Comparison of ENCODE assay signal across 11 cellular contexts in the genomic region with DNA sequence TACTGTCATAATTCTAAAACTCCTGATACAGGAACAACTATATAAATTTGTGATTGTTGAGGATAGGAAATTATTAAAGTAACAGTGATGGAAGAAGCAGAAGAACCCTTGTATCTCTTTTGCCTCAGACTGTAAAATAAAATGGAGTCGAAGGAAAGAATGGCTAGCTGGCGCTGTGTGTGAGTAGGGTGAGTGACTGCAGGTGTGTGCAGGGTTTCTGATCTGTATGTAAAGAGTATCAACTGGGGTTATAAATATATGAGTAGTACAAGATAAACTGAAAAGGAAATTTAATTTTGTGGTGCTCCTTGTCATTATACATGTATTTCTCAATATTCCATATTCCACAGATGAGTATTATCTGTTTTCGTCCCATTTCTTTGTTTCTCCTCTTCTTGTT. TPM values are rescaled to one million over a fixed set of nuclear protein-coding genes. Genes with fewer than 3 reads are reported as not detected.
DNase-seq lines count a peak whose midpoint lies in the region; ATAC-seq and TF ChIP-seq lines count a peak whose summit lies in the region.
"Had no signal": no experiment of that assay in that cellular context is flagged by ENCODE, and none has a peak within 500 bp of the region (broad histone marks: within the 10 kb centered on the region; RNA-seq: fewer than 3 reads in every experiment).

No MANE protein-coding gene starts in this region.

- 93% methylated on average over 3 of the region's 3 CpGs for WGBS in tibial nerve, 2 donors

- peak; percentile 42 for ATAC-seq in HG02571 (IDR thresholded peaks at IDR 0.05; ENCODE audit: unreplicated experiment)
- peak; percentile 8 for ATAC-seq in HG03469 (IDR thresholded peaks at IDR 0.05; ENCODE audit: unreplicated experiment)

- H3K4me3 Mint-ChIP-seq in activated naive CD4-positive, alpha-beta T cell treated with anti-CD3 and anti-CD28 coated beads for 36 hours = no peak overlapping the region
- H3K4me3 Mint-ChIP-seq in stimulated activated naive CD8-positive, alpha-beta T cell treated with anti-CD3 and anti-CD28 coated beads, Interleukin-15, Interleukin-2, amounts not matched to agents 100 ng/mL and 50 ng/mL, for 24 hours = no peak overlapping the region

- CTCF ChIA-PET in activated naive CD4-positive, alpha-beta T cell treated with anti-CD3 and anti-CD28 coated beads for 36 hours (lab: Charles Lee) = interaction anchor here (0.6 to 2.3 kb wide), 7 partner anchors 14 to 238 kb away, joined by 3 to 19 read pairs (median 4); a partner anchor contains a TSS

- H3K9me3 ChIP-seq in tibial nerve = peaks cover 0 to 8% (median 0%) of the 10 kb centered on the region in 4 donors
- no peaks in the 10 kb centered on the region for H3K9me3 ChIP-seq in effector memory CD4-positive, alpha-beta T cell (ENCODE audit: control insufficient read depth, low read length)
- H3K9me3 ChIP-seq: BE2C, right atrium auricular region had no signal

- no peaks in the 10 kb centered on the region for H3K27me3 ChIP-seq in tibial nerve
- no peaks in the 10 kb centered on the region for H3K27me3 ChIP-seq in effector memory CD4-positive, alpha-beta T cell (replicated peaks; ENCODE audit: control insufficient read depth, insufficient read depth, low read length, poor library complexity, severe bottlenecking)
- H3K27me3 ChIP-seq: BE2C, right atrium auricular region had no signal

- intact Hi-C loops in activated naive CD4-positive, alpha-beta T cell treated with anti-CD3 and anti-CD28 coated beads for 36 hours (cut with micrococcal nuclease) = no loop called here

- peaks cover 19% of the 10 kb centered on the region for H3K4me1 Mint-ChIP-seq in activated naive CD4-positive, alpha-beta T cell treated with anti-CD3 and anti-CD28 coated beads for 36 hours (ENCODE audit: low read depth)
- peaks cover 29% of the 10 kb centered on the region for H3K4me1 Mint-ChIP-seq in stimulated activated naive CD8-positive, alpha-beta T cell treated with anti-CD3 and anti-CD28 coated beads, Interleukin-15, Interleukin-2, amounts not matched to agents 100 ng/mL and 50 ng/mL, for 24 hours (ENCODE audit: low read depth)

- no peak for TF ChIP-seq POLR2A in tibial nerve (IDR thresholded peaks at IDR 0.05)

- H3K4me3 ChIP-seq in tibial nerve = no peak overlapping the region
- no peak overlapping the region for H3K4me3 ChIP-seq in effector memory CD4-positive, alpha-beta T cell (ENCODE audit: insufficient read depth, low read depth, low read length, poor library complexity, severe bottlenecking)
- H3K4me3 ChIP-seq: right atrium auricular region had no signal

- DNase-seq in activated naive CD4-positive, alpha-beta T cell treated with anti-CD3 and anti-CD28 coated beads for 36 hours = no peak
- no peak for DNase-seq in activated naive CD4-positive, alpha-beta T cell (lab: John Stamatoyannopoulos, UW)
- DNase-seq in tibial nerve (ENCODE audit: low spot score in 2 of 2) (no peak), iPS-NIHi11 (ENCODE audit: low spot score) (no peak)
- no peak for DNase-seq in effector memory CD4-positive, alpha-beta T cell
- DNase-seq: BE2C, erythroblast had no signal

- peaks cover 45% of the 10 kb centered on the region for H3K36me3 Mint-ChIP-seq in activated naive CD4-positive, alpha-beta T cell treated with anti-CD3 and anti-CD28 coated beads for 36 hours (ENCODE audit: low read depth)
- peaks cover 66% of the 10 kb centered on the region for H3K36me3 Mint-ChIP-seq in stimulated activated naive CD8-positive, alpha-beta T cell treated with anti-CD3 and anti-CD28 coated beads, Interleukin-15, Interleukin-2, amounts not matched to agents 100 ng/mL and 50 ng/mL, for 24 hours (ENCODE audit: low read depth)

- no peak for TF ChIP-seq CTCF in tibial nerve (IDR thresholded peaks at IDR 0.05)

- TF ChIP-seq EP300 in tibial nerve (IDR thresholded peaks at IDR 0.05) = no peak

- no peaks in the 10 kb centered on the region for H3K27me3 Mint-ChIP-seq in activated naive CD4-positive, alpha-beta T cell treated with anti-CD3 and anti-CD28 coated beads for 36 hours (ENCODE audit: low read depth)
- H3K27me3 Mint-ChIP-seq in stimulated activated naive CD8-positive, alpha-beta T cell treated with anti-CD3 and anti-CD28 coated beads, Interleukin-15, Interleukin-2, amounts not matched to agents 100 ng/mL and 50 ng/mL, for 24 hours = no peaks in the 10 kb centered on the region

- H3K27ac ChIP-seq in tibial nerve = no peak overlapping the region
- H3K27ac ChIP-seq in effector memory CD4-positive, alpha-beta T cell (ENCODE audit: insufficient read depth, low read length, poor library complexity, severe bottlenecking) = no peak overlapping the region
- H3K27ac ChIP-seq: right atrium auricular region had no signal

- no peaks in the 10 kb centered on the region for H3K4me1 ChIP-seq in tibial nerve
- no peaks in the 10 kb centered on the region for H3K4me1 ChIP-seq in effector memory CD4-positive, alpha-beta T cell (ENCODE audit: control insufficient read depth, insufficient read depth, low read length, poor library complexity, severe bottlenecking)
- H3K4me1 ChIP-seq: BE2C, right atrium auricular region had no signal

- no peaks in the 10 kb centered on the region for H3K9me3 Mint-ChIP-seq in activated naive CD4-positive, alpha-beta T cell treated with anti-CD3 and anti-CD28 coated beads for 36 hours
- no peaks in the 10 kb centered on the region for H3K9me3 Mint-ChIP-seq in stimulated activated naive CD8-positive, alpha-beta T cell treated with anti-CD3 and anti-CD28 coated beads, Interleukin-15, Interleukin-2, amounts not matched to agents 100 ng/mL and 50 ng/mL, for 24 hours

- peaks cover 0 to 87% (median 28%) of the 10 kb centered on the region in 3 donors for H3K36me3 ChIP-seq in tibial nerve
- H3K36me3 ChIP-seq in effector memory CD4-positive, alpha-beta T cell (ENCODE audit: control insufficient read depth, insufficient read depth, low read length) = peaks cover 24% of the 10 kb centered on the region
- H3K36me3 ChIP-seq: BE2C had no signal

- peak overlapping the region; percentile 65 for H3K27ac Mint-ChIP-seq in activated naive CD4-positive, alpha-beta T cell treated with anti-CD3 and anti-CD28 coated beads for 36 hours
- H3K27ac Mint-ChIP-seq in stimulated activated naive CD8-positive, alpha-beta T cell treated with anti-CD3 and anti-CD28 coated beads, Interleukin-15, Interleukin-2, amounts not matched to agents 100 ng/mL and 50 ng/mL, for 24 hours = peak overlapping the region; percentile 78

RNA-seq across cellular contexts. Expression of a gene that starts 15.2 kb away (rescaled TPM):
- 10 to 100 TPM; 16.0 to 17.4 TPM for total RNA-seq in activated naive CD4-positive, alpha-beta T cell treated with anti-CD3 and anti-CD28 coated beads for 36 hours
- total RNA-seq in tibial nerve = 10 to 100 TPM; 36.0 to 55.7 (median 38.9) TPM
